21 cellular contexts compared by ENCODE assay signal in the genomic region with DNA sequence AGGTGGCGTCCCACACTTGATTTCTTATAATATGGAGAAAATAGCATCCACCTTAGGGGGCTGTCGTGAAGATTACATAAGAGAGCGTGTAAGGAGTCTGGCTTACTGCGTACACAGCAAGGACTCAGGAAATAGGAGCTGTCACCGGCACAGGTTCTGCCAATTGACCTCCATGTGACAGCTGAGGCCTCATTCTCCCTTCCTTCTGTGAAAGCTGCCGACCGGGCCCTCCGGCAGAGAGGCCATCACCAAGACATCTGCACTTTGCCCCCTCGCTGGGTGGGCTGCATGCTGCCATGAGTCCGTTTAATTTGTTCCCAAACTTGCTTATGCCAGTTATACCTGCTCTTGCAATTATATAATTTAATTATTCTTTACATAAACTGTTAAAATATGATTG. TPM values are rescaled to one million over a fixed set of nuclear protein-coding genes. Genes with fewer than 3 reads are reported as not detected.
A peak's percentile ranks its signal among the peaks of the same experiment; 100 is the strongest.
DNase-seq lines count a peak whose midpoint lies in the region; ATAC-seq, FAIRE-seq and TF ChIP-seq lines count a peak whose summit lies in the region.
"Had no signal": no experiment of that assay in that cellular context is flagged by ENCODE, and none has a peak within 500 bp of the region (broad histone marks: within the 10 kb centered on the region; RNA-seq: fewer than 3 reads in every experiment).

No MANE protein-coding gene starts in this region.

- DNase-seq in G401 (ENCODE audit: low spot score) (peak; percentile 63), cerebellar cortex (ENCODE audit: low spot score) (peak; percentile 54), kidney (peak; percentile 43), sigmoid colon (no peak), MV-4-11 (lab: John Stamatoyannopoulos, UW) (no peak)
- no peak for DNase-seq in activated CD4-positive, CD25-positive, alpha-beta regulatory T cell (lab: John Stamatoyannopoulos, UW)
- DNase-seq in activated CD4-positive, alpha-beta memory T cell treated with anti-CD3 and anti-CD28 coated beads for 36 hours: no peak
- DNase-seq: activated CD4-positive, alpha-beta T cell treated with anti-CD3 and anti-CD28 coated beads for 36 hours; activated gamma-delta T cell treated with Interleukin-2 at 50 U/mL for 16 hours; anterior cingulate cortex; CD4-positive, alpha-beta T cell; naive B cell; NCI-H1048 had no signal

- no peak for TF ChIP-seq POLR2A in sigmoid colon (IDR thresholded peaks at IDR 0.05)

- WGBS in sigmoid colon, 2 donors: 54 to 83% methylated on average over 10 of the region's 10 CpGs

- no peak overlapping the region for H3K9ac ChIP-seq in kidney (ENCODE audit: low read length in 2 of 2)
- H3K9ac ChIP-seq: KMS-11, parathyroid adenoma had no signal

- H3K27me3 ChIP-seq in sigmoid colon: no peaks in the 10 kb centered on the region
- H3K27me3 ChIP-seq: thyroid gland had no signal

- in situ Hi-C loops in G401 (cut with HindIII; ENCODE audit: low sequenced_read_pairs): no loop called here

- H3K9me3 Mint-ChIP-seq in activated CD4-positive, alpha-beta memory T cell treated with anti-CD3 and anti-CD28 coated beads for 36 hours: no peaks in the 10 kb centered on the region
- H3K9me3 Mint-ChIP-seq: CD4-positive, alpha-beta T cell; naive B cell had no signal

- H3K4me3 ChIP-seq in kidney (ENCODE audit: low read length in 2 of 2) (no peak overlapping the region), sigmoid colon (no peak overlapping the region)
- H3K4me3 ChIP-seq: PC-9, SK-N-MC, thyroid gland had no signal

- no peaks in the 10 kb centered on the region for H3K4me1 Mint-ChIP-seq in activated CD4-positive, alpha-beta memory T cell treated with anti-CD3 and anti-CD28 coated beads for 36 hours (ENCODE audit: low read depth)
- H3K4me1 Mint-ChIP-seq: activated CD4-positive, alpha-beta T cell treated with anti-CD3 and anti-CD28 coated beads for 36 hours; naive B cell had no signal

- TF ChIP-seq EP300 in sigmoid colon (IDR thresholded peaks at IDR 0.05): no peak

- ATAC-seq in HG03460 (IDR thresholded peaks at IDR 0.05; ENCODE audit: unreplicated experiment): no peak
- ATAC-seq: activated CD4-positive, alpha-beta T cell treated with anti-CD3 and anti-CD28 coated beads for 36 hours had no signal

- peaks cover 16 to 40% of the 10 kb centered on the region in 2 donors for H3K36me3 ChIP-seq in kidney (ENCODE audit: control insufficient read depth in 1 of 2, insufficient read depth in 2 of 2, low read length in 2 of 2)
- peaks cover 32 to 44% (median 41%) of the 10 kb centered on the region in 4 donors for H3K36me3 ChIP-seq in sigmoid colon

- H3K9me3 ChIP-seq in kidney (ENCODE audit: control insufficient read depth in 1 of 2, low read length in 2 of 2) (no peaks in the 10 kb centered on the region), sigmoid colon (no peaks in the 10 kb centered on the region)
- H3K9me3 ChIP-seq: thyroid gland had no signal

- POLR2A ChIA-PET in activated CD4-positive, alpha-beta memory T cell treated with anti-CD3 and anti-CD28 coated beads for 36 hours (lab: Charles Lee): no interaction called here

- H3K27ac Mint-ChIP-seq in activated CD4-positive, alpha-beta memory T cell treated with anti-CD3 and anti-CD28 coated beads for 36 hours: no peak overlapping the region
- H3K27ac Mint-ChIP-seq: activated CD4-positive, alpha-beta T cell treated with anti-CD3 and anti-CD28 coated beads for 36 hours; CD4-positive, alpha-beta T cell had no signal

- TF ChIP-seq CTCF in kidney (IDR thresholded peaks at IDR 0.05; ENCODE audit: borderline replicate concordance, extremely low read depth, insufficient read depth): no peak
- no peak for TF ChIP-seq CTCF in sigmoid colon (IDR thresholded peaks at IDR 0.05)

- intact Hi-C loops in kidney (cut with DNase I) (no loop called here), sigmoid colon (cut with DNase I) (no loop called here)
- intact Hi-C loops in activated CD4-positive, alpha-beta memory T cell treated with anti-CD3 and anti-CD28 coated beads for 36 hours (cut with micrococcal nuclease): no loop called here

- no peak overlapping the region for H3K4me3 Mint-ChIP-seq in activated CD4-positive, alpha-beta memory T cell treated with anti-CD3 and anti-CD28 coated beads for 36 hours
- H3K4me3 Mint-ChIP-seq: activated CD4-positive, alpha-beta T cell treated with anti-CD3 and anti-CD28 coated beads for 36 hours; CD4-positive, alpha-beta T cell; naive B cell had no signal

- no peaks in the 10 kb centered on the region for H3K27me3 Mint-ChIP-seq in activated CD4-positive, alpha-beta memory T cell treated with anti-CD3 and anti-CD28 coated beads for 36 hours
- H3K27me3 Mint-ChIP-seq: activated CD4-positive, alpha-beta T cell treated with anti-CD3 and anti-CD28 coated beads for 36 hours; CD4-positive, alpha-beta T cell; naive B cell had no signal

- peaks cover 8% of the 10 kb centered on the region for H3K36me3 Mint-ChIP-seq in activated CD4-positive, alpha-beta memory T cell treated with anti-CD3 and anti-CD28 coated beads for 36 hours

- no peak for FAIRE-seq in kidney (lab: Jason Lieb, UNC)
- FAIRE-seq: colon, GM12892 had no signal

- H3K4me1 ChIP-seq in kidney (ENCODE audit: control insufficient read depth in 1 of 2, insufficient read depth in 1 of 2, low read depth in 1 of 2, low read length in 2 of 2) (peaks cover 27 to 36% of the 10 kb centered on the region in 2 donors), sigmoid colon (peaks cover 0 to 62% (median 52%) of the 10 kb centered on the region in 4 donors)

- H3K27ac ChIP-seq in kidney (ENCODE audit: low read depth in 2 of 2, low read length in 2 of 2): no peak overlapping the region
- peak overlapping the region in 3 of 4 donors; percentile 98 for H3K27ac ChIP-seq in sigmoid colon
- H3K27ac ChIP-seq: KMS-11, parathyroid adenoma, PC-9, SK-N-MC had no signal

- CTCF ChIA-PET in activated CD4-positive, alpha-beta memory T cell treated with anti-CD3 and anti-CD28 coated beads for 36 hours (lab: Charles Lee): no interaction called here

RNA-seq across cellular contexts. Expression of a gene that starts 27.7 kb away (rescaled TPM):
- total RNA-seq in G401 (2014; rRNA removed; shearing (Covaris generic)): 47.6 and 53.7 TPM in 2 replicates
- total RNA-seq in kidney: 35.5 TPM
- polyA plus RNA-seq in kidney (ENCODE audit: insufficient read depth, low read depth, low replicate concordance): 37.5 TPM
- 10 to 100 TPM; 32.3 to 54.6 (median 41.8) TPM for total RNA-seq in sigmoid colon
- 10 to 100 TPM; 25.2 to 36.3 (median 25.3) TPM for polyA plus RNA-seq in sigmoid colon
- total RNA-seq in activated CD4-positive, alpha-beta memory T cell treated with anti-CD3 and anti-CD28 coated beads for 36 hours: 10 to 100 TPM; 10.1 to 10.4 TPM

RNA-seq across cellular contexts. Expression of a gene that starts 43.7 kb away (rescaled TPM):
- 0.37 and 1.2 TPM in 2 replicates for total RNA-seq in G401 (2014; rRNA removed; shearing (Covaris generic))
- 12.5 TPM for total RNA-seq in kidney
- polyA plus RNA-seq in kidney (ENCODE audit: insufficient read depth, low read depth, low replicate concordance): 1.8 TPM
- total RNA-seq in sigmoid colon: 1 to 10 TPM in 1 of 4 donors, under 1 TPM in 3; 0.49 to 1.6 (median 0.77) TPM
- under 1 TPM; under 0.01 to 0.60 (median under 0.01) TPM for polyA plus RNA-seq in sigmoid colon
- total RNA-seq in activated CD4-positive, alpha-beta memory T cell treated with anti-CD3 and anti-CD28 coated beads for 36 hours: under 1 TPM; 0.02 to 0.05 TPM

Comparison
In these comparisons a context has a peak if more than half of its experiments do, and no peak if none do; other contexts are left out.
1. DNase-seq: peak in G401 (single experiment), cerebellar cortex (single experiment) and kidney (single experiment); none in sigmoid colon (single experiment), activated CD4-positive, CD25-positive, alpha-beta regulatory T cell (0 of 4), MV-4-11 (single experiment) and activated CD4-positive, alpha-beta memory T cell treated with anti-CD3 and anti-CD28 coated beads for 36 hours (single experiment).
2. H3K27ac ChIP-seq: peak in sigmoid colon (3 of 4); none in kidney (0 of 2).